ENCODE assay signal across 18 cellular contexts in the genomic region with DNA sequence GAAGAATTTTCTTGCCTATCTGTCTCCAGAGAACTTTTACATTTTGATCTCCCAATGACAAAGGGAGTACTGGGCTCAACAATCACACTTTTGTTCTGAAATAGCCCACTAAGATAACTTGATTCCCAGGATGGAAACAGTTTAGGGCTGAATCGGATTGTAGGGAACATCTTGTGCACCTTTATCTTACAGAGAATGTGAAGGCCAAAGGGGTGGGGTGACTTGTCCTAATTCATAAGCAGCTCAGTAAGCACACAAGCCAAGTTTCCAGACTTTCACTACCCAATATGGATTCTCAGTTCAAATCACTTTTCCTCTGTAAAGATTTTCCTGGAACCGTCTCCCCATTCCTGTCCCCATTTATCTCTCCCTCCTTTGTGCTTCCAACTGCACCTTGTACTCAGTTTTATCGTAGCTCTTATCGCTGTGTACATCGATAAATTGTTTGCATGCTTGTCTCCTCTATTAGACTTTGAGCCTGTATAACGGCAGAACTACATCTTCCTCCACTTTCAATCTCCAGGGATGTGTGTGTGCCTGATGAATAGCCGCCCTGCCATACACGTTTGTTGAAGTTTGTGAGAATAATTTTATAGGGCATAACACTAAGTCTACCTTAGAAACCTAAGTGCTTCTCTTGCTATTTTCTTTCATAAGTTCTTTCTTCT.
DNase-seq lines count a peak whose midpoint lies in the region; ATAC-seq and TF ChIP-seq lines count a peak whose summit lies in the region.
"Had no signal": no experiment of that assay in that cellular context is flagged by ENCODE, and none has a peak within 500 bp of the region (broad histone marks: within the 10 kb centered on the region; RNA-seq: fewer than 3 reads in every experiment).

No MANE protein-coding gene starts in this region.

- TF ChIP-seq RAD21 in liver (IDR thresholded peaks at IDR 0.05) = peak in 1 of 2 donors; percentile 8

- ATAC-seq in Right ventricle myocardium inferior = peak; percentile 56
- ATAC-seq: K562, Panc1 had no signal

- H3K9ac ChIP-seq in liver (ENCODE audit: low read depth in 1 of 2, low read length in 2 of 2) = peak overlapping the region in 1 of 2 donors; percentile 64
- H3K9ac ChIP-seq: BLaER1 treated with 17β-estradiol and CSF1 and Interleukin-3, amounts not matched to agents 10 nM and 100 nM had no signal

- H3K27me3 ChIP-seq in right atrium auricular region (no peaks in the 10 kb centered on the region), left ventricle myocardium inferior (ENCODE audit: low read depth) (no peaks in the 10 kb centered on the region), liver (ENCODE audit: control insufficient read depth in 4 of 4, insufficient read depth in 4 of 4, low read length in 3 of 4) (no peaks in the 10 kb centered on the region)

- intact Hi-C loops in Right ventricle myocardium inferior (cut with DNase I) = no loop called here
- intact Hi-C loops in left ventricle myocardium inferior (cut with micrococcal nuclease) = no loop called here

- H3K27me3 Mint-ChIP-seq in type B pancreatic cell = peaks cover 3% of the 10 kb centered on the region
- H3K27me3 Mint-ChIP-seq in activated CD4-positive, alpha-beta T cell treated with anti-CD3 and anti-CD28 coated beads, Interleukin-2, amount 10 ng/mL, durations not matched to agents 7 days and 5 days = no peaks in the 10 kb centered on the region

- H3K4me1 ChIP-seq in right atrium auricular region = no peaks in the 10 kb centered on the region
- H3K4me1 ChIP-seq in left ventricle myocardium inferior = no peaks in the 10 kb centered on the region
- H3K4me1 ChIP-seq in liver (ENCODE audit: control insufficient read depth in 4 of 4, insufficient read depth in 4 of 4, low read length in 3 of 4) = peaks cover 0 to 17% (median 13%) of the 10 kb centered on the region in 4 donors

- H3K9me3 Mint-ChIP-seq in type B pancreatic cell = no peaks in the 10 kb centered on the region
- no peaks in the 10 kb centered on the region for H3K9me3 Mint-ChIP-seq in activated CD4-positive, alpha-beta T cell treated with anti-CD3 and anti-CD28 coated beads, Interleukin-2, amount 10 ng/mL, durations not matched to agents 7 days and 5 days

- H3K9me3 ChIP-seq in right atrium auricular region = no peaks in the 10 kb centered on the region
- no peaks in the 10 kb centered on the region for H3K9me3 ChIP-seq in left ventricle myocardium inferior (replicated peaks)
- no peaks in the 10 kb centered on the region for H3K9me3 ChIP-seq in liver (ENCODE audit: control insufficient read depth in 4 of 4, low read length in 3 of 4)

- H3K36me3 Mint-ChIP-seq in type B pancreatic cell = peaks cover 3% of the 10 kb centered on the region
- H3K36me3 Mint-ChIP-seq in activated CD4-positive, alpha-beta T cell treated with anti-CD3 and anti-CD28 coated beads, Interleukin-2, amount 10 ng/mL, durations not matched to agents 7 days and 5 days (ENCODE audit: low read depth) = no peaks in the 10 kb centered on the region

- no peak overlapping the region for H3K27ac ChIP-seq in right atrium auricular region
- peak overlapping the region; percentile 6 for H3K27ac ChIP-seq in left ventricle myocardium inferior (replicated peaks)
- no peak overlapping the region for H3K27ac ChIP-seq in liver (ENCODE audit: low read depth in 1 of 2, low read length in 2 of 2)
- H3K27ac ChIP-seq: BLaER1 treated with 17β-estradiol and CSF1 and Interleukin-3, amounts not matched to agents 10 nM and 100 nM had no signal

- WGBS in liver = 27% methylated on average over 8 of the region's 8 CpGs

- peaks cover 42% of the 10 kb centered on the region for H3K4me1 Mint-ChIP-seq in type B pancreatic cell (ENCODE audit: unreplicated experiment)
- no peaks in the 10 kb centered on the region for H3K4me1 Mint-ChIP-seq in activated CD4-positive, alpha-beta T cell treated with anti-CD3 and anti-CD28 coated beads, Interleukin-2, amount 10 ng/mL, durations not matched to agents 7 days and 5 days

- POLR2A ChIA-PET in activated CD4-positive, alpha-beta T cell treated with anti-CD3 and anti-CD28 coated beads, Interleukin-2, amount 10 ng/mL, durations not matched to agents 7 days and 5 days (lab: Charles Lee) = no interaction called here

- H3K27ac Mint-ChIP-seq in type B pancreatic cell = no peak overlapping the region
- no peak overlapping the region for H3K27ac Mint-ChIP-seq in activated CD4-positive, alpha-beta T cell treated with anti-CD3 and anti-CD28 coated beads, Interleukin-2, amount 10 ng/mL, durations not matched to agents 7 days and 5 days

- CTCF ChIA-PET in activated CD4-positive, alpha-beta T cell treated with anti-CD3 and anti-CD28 coated beads, Interleukin-2, amount 10 ng/mL, durations not matched to agents 7 days and 5 days (lab: Charles Lee) = interaction anchor here (1.5 kb wide), 1 partner anchor 8 kb away, joined by 3 read pairs; no protein-coding TSS in a partner anchor

- peak overlapping the region; percentile 2 for H3K4me3 Mint-ChIP-seq in type B pancreatic cell
- H3K4me3 Mint-ChIP-seq in activated CD4-positive, alpha-beta T cell treated with anti-CD3 and anti-CD28 coated beads, Interleukin-2, amount 10 ng/mL, durations not matched to agents 7 days and 5 days = no peak overlapping the region

- TF ChIP-seq CTCF in right atrium auricular region (IDR thresholded peaks at IDR 0.05) (no peak), left ventricle myocardium inferior (IDR thresholded peaks at IDR 0.05; ENCODE audit: borderline replicate concordance) (no peak), liver (IDR thresholded peaks at IDR 0.05; ENCODE audit: low read depth, low read length, missing input control) (no peak), type B pancreatic cell (conservative IDR thresholded peaks at IDR 0.05) (no peak)

- H3K36me3 ChIP-seq in right atrium auricular region = no peaks in the 10 kb centered on the region
- H3K36me3 ChIP-seq in left ventricle myocardium inferior = no peaks in the 10 kb centered on the region
- H3K36me3 ChIP-seq in liver (ENCODE audit: control insufficient read depth in 4 of 4, insufficient read depth in 3 of 4, low read depth in 1 of 4, low read length in 3 of 4) = no peaks in the 10 kb centered on the region

- DNase-seq in Right ventricle myocardium inferior (ENCODE audit: missing footprints) = no peak
- DNase-seq in right atrium auricular region (ENCODE audit: low spot score) = no peak
- DNase-seq in left ventricle myocardium inferior = no peak
- DNase-seq in type B pancreatic cell (ENCODE audit: extremely low spot score, unreplicated experiment) = no peak
- DNase-seq in activated CD4-positive, alpha-beta T cell treated with anti-CD3 and anti-CD28 coated beads, Interleukin-2, amount 10 ng/mL, durations not matched to agents 7 days and 5 days = no peak
- DNase-seq in NCI-H1417 (lab: John Stamatoyannopoulos, UW) = no peak
- DNase-seq in HK-2 (ENCODE audit: unreplicated experiment) = no peak
- DNase-seq: 8988T, H7, NCI-H1694, NCI-H2107, NCI-H446, NCI-H748 treated with DMSO at 0.1 percent for 48 hours, SIG-M5 had no signal

- peak overlapping the region in 1 of 2 donors; percentile 25 for H3K4me3 ChIP-seq in right atrium auricular region
- H3K4me3 ChIP-seq in left ventricle myocardium inferior = peak overlapping the region; percentile 29
- H3K4me3 ChIP-seq in liver (ENCODE audit: low read depth in 1 of 3, low read length in 3 of 3) = peak overlapping the region; percentile 34 to 65 (median 58)
- H3K4me3 ChIP-seq: BLaER1 treated with 17β-estradiol and CSF1 and Interleukin-3, amounts not matched to agents 10 nM and 100 nM; K562 had no signal

TF ChIP-seq in liver, 16 proteins besides CTCF, POLR2A, EP300 and RAD21:
- TF ChIP-seq EGR1 (IDR thresholded peaks at IDR 0.05; ENCODE audit: low read depth in 2 of 2) (no peak), RXRA (IDR thresholded peaks at IDR 0.05) (peak in 1 of 2 donors; percentile 17), HNF4A (conservative IDR thresholded peaks at IDR 0.05) (peak; percentile 40 to 66), ZBTB33 (IDR thresholded peaks at IDR 0.05) (no peak), TAF1 (conservative IDR thresholded peaks at IDR 0.05) (no peak), HNF4G (IDR thresholded peaks at IDR 0.05) (peak; percentile 12), NR2F2 (IDR thresholded peaks at IDR 0.05) (no peak), YY1 (IDR thresholded peaks at IDR 0.05) (peak; percentile 48), GABPA (IDR thresholded peaks at IDR 0.05 in 1 of 2, conservative IDR thresholded peaks at IDR 0.05 in 1 of 2) (no peak), FOXA1 (IDR thresholded peaks at IDR 0.05) (no peak)
